8 cellular contexts compared by ENCODE assay signal in the genomic region with DNA sequence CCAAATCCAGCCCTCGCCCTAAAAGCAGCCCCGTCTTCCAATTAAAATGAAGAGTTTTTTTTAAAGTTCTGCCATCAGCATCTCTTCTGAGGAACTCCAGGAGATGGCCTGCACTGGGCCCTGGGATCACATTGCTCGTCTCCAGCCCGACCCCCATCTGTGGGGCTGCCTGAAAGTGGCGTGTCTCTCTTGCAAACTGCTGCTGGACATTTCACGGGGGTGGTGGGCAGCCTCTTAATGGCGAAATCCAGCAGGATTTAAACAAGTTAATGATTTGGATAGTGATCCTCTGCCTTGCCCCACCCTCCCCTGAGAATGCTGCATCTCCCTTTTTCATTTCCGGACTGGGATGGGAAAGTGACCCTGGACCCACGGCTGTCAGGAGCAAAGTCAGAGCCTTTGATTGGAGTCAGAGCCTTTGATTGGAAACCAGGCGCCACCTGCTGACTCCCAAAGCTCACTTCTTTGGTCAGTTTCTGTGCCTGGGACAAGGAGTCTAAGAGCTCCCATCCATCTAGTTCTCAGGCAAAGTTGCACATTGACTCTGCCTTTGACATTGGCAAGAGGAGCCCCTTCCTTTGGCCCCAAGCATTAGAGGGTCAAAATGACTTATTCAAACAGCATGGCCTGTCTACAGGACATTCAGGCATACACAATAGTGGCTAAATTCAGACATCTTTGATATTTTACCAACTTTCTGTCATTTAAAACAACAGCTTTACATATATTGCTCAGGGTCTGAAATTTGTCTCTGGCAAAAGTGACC.
A peak's percentile ranks its signal among the peaks of the same experiment; 100 is the strongest.
DNase-seq lines count a peak whose midpoint lies in the region; ATAC-seq and TF ChIP-seq lines count a peak whose summit lies in the region.

No MANE protein-coding gene starts in this region.

- no peak overlapping the region for H3K27ac ChIP-seq in brain microvascular endothelial cell

- no peak for ATAC-seq in GM19395 (IDR thresholded peaks at IDR 0.05; ENCODE audit: unreplicated experiment)

- no peak overlapping the region for H3K4me3 ChIP-seq in BE2C (ENCODE audit: low read depth, low read length)
- H3K4me3 ChIP-seq in brain microvascular endothelial cell (ENCODE audit: low read depth, low read length), result no peak overlapping the region

- H3K36me3 ChIP-seq in BE2C (no peaks in the 10 kb centered on the region), brain microvascular endothelial cell (replicated peaks) (no peaks in the 10 kb centered on the region)

- 0 out of 2 replicates have a peak, but pooled peaks cover 3% of the 10 kb centered on the region for H3K4me1 ChIP-seq in BE2C

- no peaks in the 10 kb centered on the region for H3K9me3 ChIP-seq in BE2C

- DNase-seq in BE2C, result peak; percentile 77
- DNase-seq in GM13976 (ENCODE audit: low spot score), result peak; percentile 56
- peak; percentile 56 to 79 for DNase-seq in NCI-H446 (lab: John Stamatoyannopoulos, UW)
- DNase-seq in brain microvascular endothelial cell, result peak; percentile 72
- DNase-seq in iris pigment epithelial cell (ENCODE audit: low read depth), result peak; percentile 69
- DNase-seq in superior temporal gyrus (ENCODE audit: extremely low spot score), result peak; percentile 86
- no peak for DNase-seq in MV-4-11 (lab: John Stamatoyannopoulos, UW)

- H3K27me3 ChIP-seq in BE2C (no peaks in the 10 kb centered on the region), brain microvascular endothelial cell (replicated peaks) (no peaks in the 10 kb centered on the region)

- in situ Hi-C loops in GM13976 (cut with MboI; ENCODE audit: low sequenced_read_pairs, unreplicated experiment), result loop anchor here (25.0 kb wide), 1 partner anchor 970 kb away; no protein-coding TSS in a partner anchor
- in situ Hi-C loops in brain microvascular endothelial cell (cut with HindIII; ENCODE audit: low pct_ligation_motif_present, low sequenced_read_pairs), result no loop called here

- TF ChIP-seq CTCF in BE2C (IDR thresholded peaks at IDR 0.05; ENCODE audit: low read depth, low read length) (peak; percentile 92), GM13976 (IDR thresholded peaks at IDR 0.05; ENCODE audit: borderline replicate concordance, control extremely low read depth, extremely low read depth, insufficient read depth, missing control alignments) (no peak), brain microvascular endothelial cell (IDR thresholded peaks at IDR 0.05; ENCODE audit: low read depth, low read length, missing control alignments) (peak; percentile 89)
